16 cellular contexts compared by ENCODE assay signal in genomic region chr20:4721719-4722118, GRCh38. TPM values are rescaled to one million over a fixed set of nuclear protein-coding genes. Genes with fewer than 3 reads are reported as not detected.
DNase-seq lines count a peak whose midpoint lies in the region; ATAC-seq, FAIRE-seq and TF ChIP-seq lines count a peak whose summit lies in the region.
"Had no signal": no experiment of that assay in that cellular context is flagged by ENCODE, and none has a peak within 500 bp of the region (broad histone marks: within the 10 kb centered on the region; RNA-seq: fewer than 3 reads in every experiment).

A gene with protein sequence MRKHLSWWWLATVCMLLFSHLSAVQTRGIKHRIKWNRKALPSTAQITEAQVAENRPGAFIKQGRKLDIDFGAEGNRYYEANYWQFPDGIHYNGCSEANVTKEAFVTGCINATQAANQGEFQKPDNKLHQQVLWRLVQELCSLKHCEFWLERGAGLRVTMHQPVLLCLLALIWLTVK (plus strand): TSS chr20:4721909. CDS start chr20:4724552, 2,643 bp downstream.

- peak within 1 kb of the TSS; percentile 6; the same call in 1 of the 3 replicates for H3K4me3 Mint-ChIP-seq in GM23338
- peak within 1 kb of the TSS; percentile 55 for H3K4me3 Mint-ChIP-seq in stimulated activated memory B cell treated with anti-CD40 and anti-IgM and Interleukin-4, amounts not matched to agents 10 μg/mL and 1 μg/mL and 100 μg/mL, for 72 hours
- H3K4me3 Mint-ChIP-seq: activated CD4-positive, alpha-beta T cell treated with anti-CD3 and anti-CD28 coated beads, Interleukin-2, amount 10 ng/mL, durations not matched to agents 24 days and 14 days had no signal

- no peaks in the 10 kb centered on the region for H3F3A ChIP-seq in GM23338 (replicated peaks; ENCODE audit: low read depth)

- H3K27me3 ChIP-seq in GM23338 (ENCODE audit: insufficient read depth): no peaks in the 10 kb centered on the region
- H3K27me3 ChIP-seq in SJSA1 (replicated peaks): no peaks in the 10 kb centered on the region
- H3K27me3 ChIP-seq in keratinocyte (ENCODE audit: control insufficient read depth, extremely low read depth, insufficient read depth, low read length): peaks cover 4% of the 10 kb centered on the region
- H3K27me3 ChIP-seq in stomach: peaks cover 0 to 3% (median 0%) of the 10 kb centered on the region in 3 donors

- H2AFZ ChIP-seq in GM23338 (peak within 1 kb of the TSS; percentile 54; the same call in 1 of the 2 replicates), keratinocyte (ENCODE audit: control insufficient read depth, low read length) (peak within 1 kb of the TSS; percentile 54)

- no peak within 1 kb of the TSS for H3K27ac Mint-ChIP-seq in GM23338
- peak within 1 kb of the TSS; percentile 84 for H3K27ac Mint-ChIP-seq in stimulated activated memory B cell treated with anti-CD40 and anti-IgM and Interleukin-4, amounts not matched to agents 10 μg/mL and 1 μg/mL and 100 μg/mL, for 72 hours
- H3K27ac Mint-ChIP-seq: activated CD4-positive, alpha-beta T cell treated with anti-CD3 and anti-CD28 coated beads, Interleukin-2, amount 10 ng/mL, durations not matched to agents 24 days and 14 days had no signal

- no peak for TF ChIP-seq POLR2A in stomach (IDR thresholded peaks at IDR 0.05)

- no peaks in the 10 kb centered on the region for H3K9me2 ChIP-seq in GM23338 (ENCODE audit: insufficient read depth)

- peak; percentile 13 for ATAC-seq in GM23338
- no peak for ATAC-seq in stimulated activated memory B cell treated with anti-CD40 and anti-IgM and Interleukin-4, amounts not matched to agents 10 μg/mL and 1 μg/mL and 100 μg/mL, for 72 hours

- H3K4me3 ChIP-seq in GM23338 (no peak within 1 kb of the TSS), SJSA1 (no peak within 1 kb of the TSS), keratinocyte (ENCODE audit: control insufficient read depth in 2 of 3, extremely low read depth in 1 of 3, insufficient read depth in 2 of 3, low read depth in 1 of 3, low read length in 3 of 3) (peak within 1 kb of the TSS in 1 of 3 experiments; percentile 43), stomach (no peak within 1 kb of the TSS)
- H3K4me3 ChIP-seq: prostate gland had no signal

- H3K9me3 ChIP-seq in SJSA1 (replicated peaks) (peaks cover 3% of the 10 kb centered on the region; the same call in 1 of the 2 replicates), keratinocyte (ENCODE audit: control insufficient read depth, low read depth, low read length) (no peaks in the 10 kb centered on the region), stomach (no peaks in the 10 kb centered on the region)
- H3K9me3 ChIP-seq: prostate gland had no signal

- dilution Hi-C loops in keratinocyte (cut with MboI; ENCODE audit: extremely low pct_ligation_motif_present, low sequenced_read_pairs): no loop called here

- WGBS in stomach, 5 donors: 66 to 81% (median 70%) methylated on average over 8 of the region's 8 CpGs

- no peaks in the 10 kb centered on the region for H3K9me3 Mint-ChIP-seq in GM23338
- H3K9me3 Mint-ChIP-seq in stimulated activated memory B cell treated with anti-CD40 and anti-IgM and Interleukin-4, amounts not matched to agents 10 μg/mL and 1 μg/mL and 100 μg/mL, for 72 hours: no peaks in the 10 kb centered on the region
- H3K9me3 Mint-ChIP-seq: activated CD4-positive, alpha-beta T cell treated with anti-CD3 and anti-CD28 coated beads, Interleukin-2, amount 10 ng/mL, durations not matched to agents 24 days and 14 days had no signal

- H3K36me3 Mint-ChIP-seq in GM23338 (ENCODE audit: low read depth): no peaks in the 10 kb centered on the region
- no peaks in the 10 kb centered on the region for H3K36me3 Mint-ChIP-seq in stimulated activated memory B cell treated with anti-CD40 and anti-IgM and Interleukin-4, amounts not matched to agents 10 μg/mL and 1 μg/mL and 100 μg/mL, for 72 hours

- peaks cover 19% of the 10 kb centered on the region for H3K4me1 Mint-ChIP-seq in GM23338
- peaks cover 37% of the 10 kb centered on the region for H3K4me1 Mint-ChIP-seq in stimulated activated memory B cell treated with anti-CD40 and anti-IgM and Interleukin-4, amounts not matched to agents 10 μg/mL and 1 μg/mL and 100 μg/mL, for 72 hours

- peaks cover 2% of the 10 kb centered on the region for H3K27me3 Mint-ChIP-seq in GM23338 (ENCODE audit: insufficient read depth, low read depth, poor library complexity)
- H3K27me3 Mint-ChIP-seq in stimulated activated memory B cell treated with anti-CD40 and anti-IgM and Interleukin-4, amounts not matched to agents 10 μg/mL and 1 μg/mL and 100 μg/mL, for 72 hours: no peaks in the 10 kb centered on the region

- intact Hi-C loops in stomach (cut with DNase I; ENCODE audit: low total_unique reads): loop anchor here (2.0 kb wide), 1 partner anchor 113 kb away; no protein-coding TSS in a partner anchor

- no peaks in the 10 kb centered on the region for H4K20me1 ChIP-seq in GM23338 (replicated peaks; ENCODE audit: insufficient read depth)
- no peaks in the 10 kb centered on the region for H4K20me1 ChIP-seq in keratinocyte (ENCODE audit: control insufficient read depth, extremely low read depth, insufficient read depth, low read length)

- H3K4me2 ChIP-seq in GM23338: peak within 1 kb of the TSS; percentile 58; the same call in 1 of the 2 replicates
- peak within 1 kb of the TSS; percentile 67 for H3K4me2 ChIP-seq in keratinocyte (ENCODE audit: control insufficient read depth, extremely low read depth, insufficient read depth, low read depth, low read length)

- H3K9me1 ChIP-seq in keratinocyte (ENCODE audit: control insufficient read depth, extremely low read depth, insufficient read depth, low read length): no peaks in the 10 kb centered on the region

- no peak for DNase-seq in GM23338 (ENCODE audit: low spot score)
- DNase-seq in SJSA1 (ENCODE audit: low read depth in 1 of 2, low spot score in 2 of 2): no peak
- no peak for DNase-seq in keratinocyte (ENCODE audit: low read depth, low spot score)
- DNase-seq in NCI-H2029 treated with DMSO at 0.1 percent for 48 hours (lab: John Stamatoyannopoulos, UW): no peak
- no peak for DNase-seq in globus pallidus (ENCODE audit: low spot score)
- no peak for DNase-seq in stomach
- no peak for DNase-seq in NCI-H2227 treated with DMSO at 0.1 percent for 48 hours (lab: John Stamatoyannopoulos, UW)
- DNase-seq: activated CD4-positive, alpha-beta T cell treated with anti-CD3 and anti-CD28 coated beads, Interleukin-2, amount 10 ng/mL, durations not matched to agents 24 days and 14 days; glutamatergic neuron; NCI-H2171; OCI-M1 had no signal

- no peak for TF ChIP-seq EP300 in stomach (IDR thresholded peaks at IDR 0.05)

- H3K79me2 ChIP-seq in GM23338 (replicated peaks; ENCODE audit: insufficient read depth): no peaks in the 10 kb centered on the region
- H3K79me2 ChIP-seq in keratinocyte (ENCODE audit: control insufficient read depth, insufficient read depth, low read length): no peaks in the 10 kb centered on the region

- no peak within 1 kb of the TSS for H3K27ac ChIP-seq in GM23338 (ENCODE audit: low read depth)
- peak within 1 kb of the TSS; percentile 80; the same call in 1 of the 2 replicates for H3K27ac ChIP-seq in SJSA1
- no peak within 1 kb of the TSS for H3K27ac ChIP-seq in keratinocyte (ENCODE audit: control insufficient read depth, insufficient read depth, low read length)
- peak within 1 kb of the TSS in 2 of 5 donors; percentile 50 to 77 for H3K27ac ChIP-seq in stomach

- H3K4me1 ChIP-seq in GM23338 (ENCODE audit: insufficient read depth): peaks cover 15% of the 10 kb centered on the region
- H3K4me1 ChIP-seq in SJSA1 (replicated peaks): peaks cover 18% of the 10 kb centered on the region
- peaks cover 3% of the 10 kb centered on the region for H3K4me1 ChIP-seq in keratinocyte (ENCODE audit: control insufficient read depth, extremely low read depth, insufficient read depth, low read length)
- H3K4me1 ChIP-seq in stomach: peaks cover 0 to 21% (median 11%) of the 10 kb centered on the region in 4 donors
- H3K4me1 ChIP-seq: prostate gland had no signal

- FAIRE-seq in keratinocyte (lab: Jason Lieb, UNC): no peak
- FAIRE-seq: bronchial epithelial cell had no signal

- H3K9ac ChIP-seq in keratinocyte (ENCODE audit: control insufficient read depth, extremely low read depth, insufficient read depth, low read length): no peak within 1 kb of the TSS

- H3K36me3 ChIP-seq in GM23338 (ENCODE audit: insufficient read depth) (no peaks in the 10 kb centered on the region), SJSA1 (no peaks in the 10 kb centered on the region), keratinocyte (ENCODE audit: control insufficient read depth in 2 of 2, extremely low read depth in 1 of 2, insufficient read depth in 2 of 2, low read length in 2 of 2) (no peaks in the 10 kb centered on the region), stomach (no peaks in the 10 kb centered on the region)
- H3K36me3 ChIP-seq: prostate gland had no signal

- no peak for TF ChIP-seq CTCF in GM23338 (conservative IDR thresholded peaks at IDR 0.05; ENCODE audit: low read depth in 2 of 2)
- TF ChIP-seq CTCF in keratinocyte (optimal IDR thresholded peaks at IDR 0.05 in 1 of 3, IDR thresholded peaks at IDR 0.05 in 1 of 3, conservative IDR thresholded peaks at IDR 0.05 in 1 of 3; ENCODE audit: extremely low read depth in 1 of 3, insufficient read depth in 2 of 3, low read length in 3 of 3): no peak
- no peak for TF ChIP-seq CTCF in stomach (IDR thresholded peaks at IDR 0.05)

TF ChIP-seq in GM23338, 12 proteins besides CTCF, POLR2A, EP300 and RAD21 (continues in another document):
- no peak for TF ChIP-seq STAT1 (IDR thresholded peaks at IDR 0.05; ENCODE audit: unreplicated experiment)
- no peak for TF ChIP-seq ZNF114 (CRISPR knock-in tag; IDR thresholded peaks at IDR 0.05)
- no peak for TF ChIP-seq NANOG (IDR thresholded peaks at IDR 0.05; ENCODE audit: borderline replicate concordance)

RNA-seq across cellular contexts. Expression of the gene that starts here (rescaled TPM):
- total RNA-seq in GM23338 (2014; rRNA removed; shearing (Covaris generic)): 0.10 TPM in 1 of 2 replicates, not detected in the other
- polyA plus RNA-seq in GM23338 (2016; fragmentation: Nextera tagmentation; extraction: Ambion mirVana) (0.09 TPM in 1 of 2 replicates, not detected in the other), keratinocyte (not detected in 3 replicates), stomach (under 1 TPM in 1 of 3 donors, not detected in 2; 0.03 TPM)
- not detected in 2 replicates for total RNA-seq in SJSA1 (2014; rRNA removed; shearing (Covaris generic))
- polyA plus RNA-seq in keratinocyte (2011; ENCODE audit: low read depth): not detected
- polyA plus RNA-seq in keratinocyte (2011; cell fraction: cytosol; rRNA removed): not detected in 2 replicates
- not detected in 2 replicates for polyA plus RNA-seq in keratinocyte (2011; cell fraction: nucleus; rRNA removed)
- polyA plus RNA-seq in keratinocyte (2012; ENCODE audit: low replicate concordance): not detected in 2 replicates
- polyA minus RNA-seq in keratinocyte: not detected in 3 replicates
- not detected for polyA minus RNA-seq in keratinocyte (2011; cell fraction: cytosol; rRNA and poly(A)+ RNA removed)
- polyA minus RNA-seq in keratinocyte (2011; cell fraction: nucleus; rRNA and poly(A)+ RNA removed): not detected in 2 replicates
- total RNA-seq in stomach: 1 to 10 TPM in 1 of 5 donors, not detected in 4; 1.1 TPM
- total RNA-seq: activated CD4-positive, alpha-beta T cell treated with anti-CD3 and anti-CD28 coated beads, Interleukin-2, amount 10 ng/mL, durations not matched to agents 24 days and 14 days; bronchial epithelial cell; T-helper 1 cell treated with Interleukin-12 subunit alpha and Interleukin-12 subunit beta and Interleukin-4 antibody, amounts not matched to agents 30 ng/mL and 1 ng/mL, for 36 hours had no signal
- polyA plus RNA-seq: liver had no signal

Comparison
In these comparisons a context has a peak if more than half of its experiments do, and no peak if none do; other contexts are left out.
1. Peak in ATAC-seq and H3K4me2 ChIP-seq in GM23338; RNA of the gene not detected or under 1 TPM.